Comparison of ENCODE assay signal across 19 cellular contexts in genomic region chr16:49456763-49457162, GRCh38.
DNase-seq lines count a peak whose midpoint lies in the region; ATAC-seq, FAIRE-seq and TF ChIP-seq lines count a peak whose summit lies in the region.
"Had no signal": no experiment of that assay in that cellular context is flagged by ENCODE, and none has a peak within 500 bp of the region (broad histone marks: within the 10 kb centered on the region; RNA-seq: fewer than 3 reads in every experiment).

No MANE protein-coding gene starts in this region.

- RAD21 ChIA-PET in GM12878 (lab: Charles Lee; ENCODE audit: unreplicated experiment), result no interaction called here

- CTCF ChIA-PET in GM12878 (lab: Yijun Ruan, JAX), result no interaction called here

- H3K27ac Mint-ChIP-seq in activated T-cell treated with anti-CD3 and anti-CD28 coated beads, Interleukin-2, amount 50 U/mL, for 24 hours, result no peak overlapping the region
- no peak overlapping the region for H3K27ac Mint-ChIP-seq in osteocyte (ENCODE audit: unreplicated experiment)
- H3K27ac Mint-ChIP-seq: HFFc6 had no signal

- POLR2A ChIA-PET in GM12878 (lab: Charles Lee), result no interaction called here

- no peak for TF ChIP-seq POLR2A in GM12878 (IDR thresholded peaks at IDR 0.05; ENCODE audit: low read depth, low read length)

- TF ChIP-seq EP300 in GM12878 (IDR thresholded peaks at IDR 0.05; ENCODE audit: borderline replicate concordance in 1 of 2, control insufficient read depth in 1 of 2, low read depth in 2 of 2, low read length in 2 of 2), result no peak

- no peaks in the 10 kb centered on the region for H3K27me3 ChIP-seq in GM12878 (replicated peaks in 1 of 2; ENCODE audit: control insufficient read depth in 2 of 2, insufficient read depth in 2 of 2, low read length in 1 of 2)
- no peaks in the 10 kb centered on the region for H3K27me3 ChIP-seq in colonic mucosa
- H3K27me3 ChIP-seq: BLaER1 had no signal

- H3K4me2 ChIP-seq in GM12878 (ENCODE audit: control insufficient read depth, insufficient read depth), result no peak overlapping the region
- H3K4me2 ChIP-seq: A549, BLaER1, KMS-11 had no signal

- H3K4me1 ChIP-seq in GM12878 (ENCODE audit: control insufficient read depth, insufficient read depth, low read length) (no peaks in the 10 kb centered on the region), colonic mucosa (no peaks in the 10 kb centered on the region)
- H3K4me1 ChIP-seq: A549 had no signal

- ATAC-seq in GM12878 (no peak), GM19328 (IDR thresholded peaks at IDR 0.05; ENCODE audit: unreplicated experiment) (no peak)
- ATAC-seq: A549 had no signal

- H3K36me3 ChIP-seq in GM12878 (ENCODE audit: control insufficient read depth in 2 of 2, insufficient read depth in 2 of 2, low read length in 1 of 2) (no peaks in the 10 kb centered on the region), colonic mucosa (no peaks in the 10 kb centered on the region)
- H3K36me3 ChIP-seq: BLaER1 had no signal

- H2AFZ ChIP-seq in GM12878 (ENCODE audit: control insufficient read depth, low read depth, low read length), result no peak overlapping the region

- intact Hi-C loops in GM12878 (cut with micrococcal nuclease; ENCODE audit: unreplicated experiment) (no loop called here), colonic mucosa (cut with DNase I) (no loop called here)

- H3K4me3 ChIP-seq in GM12878, result no peak overlapping the region
- H3K4me3 ChIP-seq in colonic mucosa, result no peak overlapping the region
- H3K4me3 ChIP-seq: A549, BLaER1 had no signal

- H3K27me3 Mint-ChIP-seq in activated T-cell treated with anti-CD3 and anti-CD28 coated beads, Interleukin-2, amount 50 U/mL, for 24 hours, result no peaks in the 10 kb centered on the region
- H3K27me3 Mint-ChIP-seq in osteocyte (ENCODE audit: unreplicated experiment), result peaks cover 19% of the 10 kb centered on the region

- H3K9me3 ChIP-seq in GM12878 (replicated peaks; ENCODE audit: control insufficient read depth, insufficient read depth, low read length) (no peaks in the 10 kb centered on the region), colonic mucosa (no peaks in the 10 kb centered on the region)
- H3K9me3 ChIP-seq: A549, BLaER1 had no signal

- BruUV-seq in GM12878 (replicated peaks; lab: Mats Ljungman, UMichigan), result no TSS peak

- no peaks in the 10 kb centered on the region for H3K9me3 Mint-ChIP-seq in activated T-cell treated with anti-CD3 and anti-CD28 coated beads, Interleukin-2, amount 50 U/mL, for 24 hours
- no peaks in the 10 kb centered on the region for H3K9me3 Mint-ChIP-seq in osteocyte (ENCODE audit: unreplicated experiment)
- H3K9me3 Mint-ChIP-seq: CD4-positive, alpha-beta memory T cell had no signal

- in situ Hi-C loops in GM12878 (cut with MboI), result no loop called here

- H3K4me3 Mint-ChIP-seq in activated T-cell treated with anti-CD3 and anti-CD28 coated beads, Interleukin-2, amount 50 U/mL, for 24 hours, result no peak overlapping the region
- H3K4me3 Mint-ChIP-seq in osteocyte (ENCODE audit: unreplicated experiment), result no peak overlapping the region
- H3K4me3 Mint-ChIP-seq: CD4-positive, alpha-beta memory T cell; HFFc6 had no signal

- H3K27ac ChIP-seq in GM12878 (ENCODE audit: control insufficient read depth, insufficient read depth) (no peak overlapping the region), colonic mucosa (no peak overlapping the region)
- H3K27ac ChIP-seq: A549, BLaER1, KMS-11 had no signal

- peaks cover 10% of the 10 kb centered on the region for H3K4me1 Mint-ChIP-seq in activated T-cell treated with anti-CD3 and anti-CD28 coated beads, Interleukin-2, amount 50 U/mL, for 24 hours (ENCODE audit: low read depth)
- no peaks in the 10 kb centered on the region for H3K4me1 Mint-ChIP-seq in osteocyte (ENCODE audit: unreplicated experiment)

- H3K9ac ChIP-seq in GM12878 (ENCODE audit: control insufficient read depth, insufficient read depth, low read length) (no peak overlapping the region), colonic mucosa (ENCODE audit: low read depth in 2 of 2, low read length in 2 of 2) (no peak overlapping the region)
- H3K9ac ChIP-seq: BLaER1, KMS-11 had no signal

- no peaks in the 10 kb centered on the region for H3K36me3 Mint-ChIP-seq in activated T-cell treated with anti-CD3 and anti-CD28 coated beads, Interleukin-2, amount 50 U/mL, for 24 hours (ENCODE audit: low read depth)
- H3K36me3 Mint-ChIP-seq in osteocyte (ENCODE audit: unreplicated experiment), result no peaks in the 10 kb centered on the region
- H3K36me3 Mint-ChIP-seq: CD4-positive, alpha-beta memory T cell had no signal

- no peak for TF ChIP-seq CTCF in GM12878 (IDR thresholded peaks at IDR 0.05 in 2 of 3, conservative IDR thresholded peaks at IDR 0.05 in 1 of 3; ENCODE audit: control insufficient read depth in 2 of 3, extremely low read depth in 1 of 3, insufficient read depth in 1 of 3, low read depth in 3 of 3, low read length in 3 of 3)
- no peak for TF ChIP-seq CTCF in osteocyte (IDR thresholded peaks at IDR 0.05)
- no peak for TF ChIP-seq CTCF in colonic mucosa (IDR thresholded peaks at IDR 0.05)

- WGBS in GM12878 (ENCODE audit: insufficient coverage, insufficient replicate concordance, low lambda C conversion rate, missing lambda C conversion rate), result 22% methylated on average over 10 of the region's 10 CpGs

- DNase-seq in activated T-cell treated with anti-CD3 and anti-CD28 coated beads, Interleukin-2, amount 50 U/mL, for 24 hours, result peak; percentile 7
- DNase-seq in activated T-cell treated with anti-CD3 and anti-CD28 coated beads for 4 hours, result no peak
- no peak for DNase-seq in GM12878 (ENCODE audit: low read depth, low spot score)
- peak; percentile 54 for DNase-seq in osteocyte (ENCODE audit: extremely low spot score, unreplicated experiment)
- no peak for DNase-seq in colonic mucosa
- no peak for DNase-seq in NCI-H187 treated with DMSO at 0.1 percent for 48 hours (lab: John Stamatoyannopoulos, UW)
- DNase-seq: CD4-positive, alpha-beta memory T cell; EL; HFFc6; NCI-H1417 treated with DMSO at 0.1 percent for 48 hours; NCI-H1930; NCI-H345; NCI-H526 had no signal

- TF ChIP-seq RAD21 in GM12878 (IDR thresholded peaks at IDR 0.05; ENCODE audit: insufficient read depth, low read depth, low read length), result no peak

- no peak for FAIRE-seq in GM12878 (lab: Jason Lieb, UNC)
- FAIRE-seq: A549, GM12891, H54 had no signal

- H3K79me2 ChIP-seq in GM12878 (ENCODE audit: control insufficient read depth, insufficient read depth, low read length), result no peaks in the 10 kb centered on the region

- SMC1A ChIA-PET in GM12878 (lab: Charles Lee; ENCODE audit: uncharacterized antibody, unreplicated experiment), result no interaction called here

- no peaks in the 10 kb centered on the region for H4K20me1 ChIP-seq in GM12878 (ENCODE audit: control insufficient read depth, insufficient read depth)
- H4K20me1 ChIP-seq: BLaER1 had no signal

TF ChIP-seq in GM12878, 131 proteins besides CTCF, POLR2A, EP300 and RAD21:
- TF ChIP-seq YBX1 (IDR thresholded peaks at IDR 0.05) (no peak), RUNX3 (IDR thresholded peaks at IDR 0.05; ENCODE audit: low read length) (0 out of 2 replicates have a peak, but pooled peaks have one; percentile 15)

Comparison
In these comparisons a context has a peak if more than half of its experiments do, and no peak if none do; other contexts are left out.
1. DNase-seq: peak in activated T-cell treated with anti-CD3 and anti-CD28 coated beads, Interleukin-2, amount 50 U/mL, for 24 hours (single experiment) and osteocyte (single experiment); none in activated T-cell treated with anti-CD3 and anti-CD28 coated beads for 4 hours (single experiment), GM12878 (single experiment), colonic mucosa (single experiment) and NCI-H187 treated with DMSO at 0.1 percent for 48 hours (single experiment).